Comparison of ENCODE assay signal across 23 cellular contexts in the genomic region with DNA sequence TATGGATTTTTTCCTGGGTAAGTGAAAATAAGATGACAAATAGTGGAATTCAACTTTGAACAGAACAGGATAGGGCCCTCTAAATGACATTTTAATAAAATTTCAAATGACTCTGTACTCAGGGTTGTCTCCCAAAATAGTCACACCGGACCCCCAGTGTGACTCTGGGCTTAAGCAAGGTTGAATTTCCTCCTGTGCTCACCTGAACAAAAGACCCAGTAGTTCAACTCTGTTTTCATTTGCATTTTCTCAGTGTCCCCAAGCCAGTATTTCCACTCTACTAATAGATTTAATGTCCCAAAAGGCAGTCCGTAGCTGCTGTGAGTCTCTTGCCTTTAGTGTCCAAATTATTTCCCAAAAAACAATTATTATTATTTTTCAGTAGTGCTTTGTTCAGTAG.
"Had no signal": no experiment of that assay in that cellular context is flagged by ENCODE, and none has a peak within 500 bp of the region (broad histone marks: within the 10 kb centered on the region; RNA-seq: fewer than 3 reads in every experiment).

No MANE protein-coding gene starts in this region.

- H3K36me3 ChIP-seq: MG63 had no signal

- DNase-seq: IMR-90, Karpas-422, KG1, MG63, NCI-H1092, NCI-H1105 treated with DMSO at 0.1 percent for 48 hours, NCI-H1417 treated with DMSO at 0.1 percent for 48 hours, NCI-H146, NCI-H1694 treated with DMSO at 0.1 percent for 48 hours, NCI-H1930, NCI-H2081, NCI-H2107, NCI-H2227 treated with DMSO at 0.1 percent for 48 hours, NCI-H446, NCI-H510A, NCI-H524 treated with DMSO at 0.1 percent for 48 hours, NCI-H69, NCI-H774, Right ventricle myocardium superior, RPMI8226, SK-N-SH, SW 1271 had no signal

- H3K9ac ChIP-seq: SK-N-SH had no signal

- H3K4me2 ChIP-seq: SK-N-SH had no signal

- ATAC-seq: HepG2 had no signal

- H3K27me3 ChIP-seq: MG63 had no signal

- H3K4me3 ChIP-seq: MG63 had no signal

- H3K9me2 ChIP-seq: SK-N-SH had no signal

- H3K9me3 ChIP-seq: MG63, SK-N-SH had no signal
